In the genomic region with DNA sequence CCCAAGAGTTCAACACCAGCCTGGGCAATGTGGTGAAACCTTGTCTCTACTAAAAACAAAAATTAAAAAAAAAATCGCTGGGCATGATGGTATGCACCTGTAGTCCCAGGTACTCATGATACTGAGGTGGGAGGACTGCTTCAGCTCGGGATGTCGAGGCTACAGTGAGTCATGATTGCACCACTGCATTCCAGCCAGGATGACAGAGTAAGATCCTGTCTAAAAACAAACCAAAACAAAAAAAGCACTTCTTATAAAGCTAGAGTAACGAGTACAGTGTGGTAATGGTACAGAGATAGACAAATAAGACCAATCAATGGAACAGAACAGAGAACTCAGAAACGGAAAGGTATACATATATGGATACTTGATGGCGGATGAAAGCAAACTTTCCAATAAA, we compare ENCODE assay signal across 1 cellular context.
A peak's percentile ranks its signal among the peaks of the same experiment; 100 is the strongest.
TF ChIP-seq lines count a peak whose summit lies in the region.

No MANE protein-coding gene starts in this region.

TF ChIP-seq in K562, 482 proteins besides CTCF, POLR2A, EP300 and RAD21 (continued from another document):
- TF ChIP-seq FOSL1 (tag; conservative IDR thresholded peaks at IDR 0.05) (peak; percentile 76), EWSR1 (IDR thresholded peaks at IDR 0.05; ENCODE audit: borderline replicate concordance, low read depth, partially characterized antibody) (no peak), ETV6 (IDR thresholded peaks at IDR 0.05; ENCODE audit: borderline replicate concordance in 1 of 2, low read depth in 2 of 2, low read length in 1 of 2) (no peak), ETV6 (CRISPR knock-in tag; IDR thresholded peaks at IDR 0.05; ENCODE audit: borderline replicate concordance) (no peak), BRF1 (IDR thresholded peaks at IDR 0.05; ENCODE audit: borderline replicate concordance, extremely low read depth, insufficient read length) (no peak), TRIM24 (IDR thresholded peaks at IDR 0.05) (0 out of 4 replicates have a peak, but pooled peaks of 1 of the 2 experiments have one; percentile 13), SMARCE1 (IDR thresholded peaks at IDR 0.05) (0 out of 2 replicates have a peak, but pooled peaks have one; percentile 19), NFIX (CRISPR knock-in tag; IDR thresholded peaks at IDR 0.05; ENCODE audit: low read depth) (no peak), CEBPG (CRISPR knock-in tag; IDR thresholded peaks at IDR 0.05) (no peak; the same call in 1 of the 2 replicates), CEBPG (tag; conservative IDR thresholded peaks at IDR 0.05 in 1 of 2, IDR thresholded peaks at IDR 0.05 in 1 of 2) (peak in 1 of 2 experiments; percentile 58; a peak in 2 of 4 replicates), ZNF695 (CRISPR knock-in tag; IDR thresholded peaks at IDR 0.05) (no peak), GABPB2 (CRISPR knock-in tag; conservative IDR thresholded peaks at IDR 0.05) (no peak), ZNF699 (CRISPR knock-in tag; IDR thresholded peaks at IDR 0.05; ENCODE audit: insufficient replicate concordance) (no peak), RFX1 (IDR thresholded peaks at IDR 0.05) (no peak), CSDE1 (IDR thresholded peaks at IDR 0.05) (no peak), CEBPB (tag; IDR thresholded peaks at IDR 0.05) (peak; percentile 42; the same call in 1 of the 2 replicates), ZEB2 (IDR thresholded peaks at IDR 0.05) (peak; percentile 81), HDAC2 (IDR thresholded peaks at IDR 0.05) (no peak)
- TF ChIP-seq, protein P1, sequence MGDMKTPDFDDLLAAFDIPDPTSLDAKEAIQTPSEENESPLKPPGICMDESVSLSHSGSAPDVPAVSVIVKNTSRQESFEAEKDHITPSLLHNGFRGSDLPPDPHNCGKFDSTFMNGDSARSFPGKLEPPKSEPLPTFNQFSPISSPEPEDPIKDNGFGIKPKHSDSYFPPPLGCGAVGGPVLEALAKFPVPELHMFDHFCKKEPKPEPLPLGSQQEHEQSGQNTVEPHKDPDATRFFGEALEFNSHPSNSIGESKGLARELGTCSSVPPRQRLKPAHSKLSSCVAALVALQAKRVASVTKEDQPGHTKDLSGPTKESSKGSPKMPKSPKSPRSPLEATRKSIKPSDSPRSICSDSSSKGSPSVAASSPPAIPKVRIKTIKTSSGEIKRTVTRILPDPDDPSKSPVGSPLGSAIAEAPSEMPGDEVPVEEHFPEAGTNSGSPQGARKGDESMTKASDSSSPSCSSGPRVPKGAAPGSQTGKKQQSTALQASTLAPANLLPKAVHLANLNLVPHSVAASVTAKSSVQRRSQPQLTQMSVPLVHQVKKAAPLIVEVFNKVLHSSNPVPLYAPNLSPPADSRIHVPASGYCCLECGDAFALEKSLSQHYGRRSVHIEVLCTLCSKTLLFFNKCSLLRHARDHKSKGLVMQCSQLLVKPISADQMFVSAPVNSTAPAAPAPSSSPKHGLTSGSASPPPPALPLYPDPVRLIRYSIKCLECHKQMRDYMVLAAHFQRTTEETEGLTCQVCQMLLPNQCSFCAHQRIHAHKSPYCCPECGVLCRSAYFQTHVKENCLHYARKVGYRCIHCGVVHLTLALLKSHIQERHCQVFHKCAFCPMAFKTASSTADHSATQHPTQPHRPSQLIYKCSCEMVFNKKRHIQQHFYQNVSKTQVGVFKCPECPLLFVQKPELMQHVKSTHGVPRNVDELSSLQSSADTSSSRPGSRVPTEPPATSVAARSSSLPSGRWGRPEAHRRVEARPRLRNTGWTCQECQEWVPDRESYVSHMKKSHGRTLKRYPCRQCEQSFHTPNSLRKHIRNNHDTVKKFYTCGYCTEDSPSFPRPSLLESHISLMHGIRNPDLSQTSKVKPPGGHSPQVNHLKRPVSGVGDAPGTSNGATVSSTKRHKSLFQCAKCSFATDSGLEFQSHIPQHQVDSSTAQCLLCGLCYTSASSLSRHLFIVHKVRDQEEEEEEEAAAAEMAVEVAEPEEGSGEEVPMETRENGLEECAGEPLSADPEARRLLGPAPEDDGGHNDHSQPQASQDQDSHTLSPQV (IDR thresholded peaks at IDR 0.05): no peak
- TF ChIP-seq, protein P2, sequence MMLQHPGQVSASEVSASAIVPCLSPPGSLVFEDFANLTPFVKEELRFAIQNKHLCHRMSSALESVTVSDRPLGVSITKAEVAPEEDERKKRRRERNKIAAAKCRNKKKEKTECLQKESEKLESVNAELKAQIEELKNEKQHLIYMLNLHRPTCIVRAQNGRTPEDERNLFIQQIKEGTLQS (IDR thresholded peaks at IDR 0.05): peak; percentile 82
- TF ChIP-seq, protein P2 (CRISPR knock-in tag; conservative IDR thresholded peaks at IDR 0.05): no peak
- TF ChIP-seq, protein P3, sequence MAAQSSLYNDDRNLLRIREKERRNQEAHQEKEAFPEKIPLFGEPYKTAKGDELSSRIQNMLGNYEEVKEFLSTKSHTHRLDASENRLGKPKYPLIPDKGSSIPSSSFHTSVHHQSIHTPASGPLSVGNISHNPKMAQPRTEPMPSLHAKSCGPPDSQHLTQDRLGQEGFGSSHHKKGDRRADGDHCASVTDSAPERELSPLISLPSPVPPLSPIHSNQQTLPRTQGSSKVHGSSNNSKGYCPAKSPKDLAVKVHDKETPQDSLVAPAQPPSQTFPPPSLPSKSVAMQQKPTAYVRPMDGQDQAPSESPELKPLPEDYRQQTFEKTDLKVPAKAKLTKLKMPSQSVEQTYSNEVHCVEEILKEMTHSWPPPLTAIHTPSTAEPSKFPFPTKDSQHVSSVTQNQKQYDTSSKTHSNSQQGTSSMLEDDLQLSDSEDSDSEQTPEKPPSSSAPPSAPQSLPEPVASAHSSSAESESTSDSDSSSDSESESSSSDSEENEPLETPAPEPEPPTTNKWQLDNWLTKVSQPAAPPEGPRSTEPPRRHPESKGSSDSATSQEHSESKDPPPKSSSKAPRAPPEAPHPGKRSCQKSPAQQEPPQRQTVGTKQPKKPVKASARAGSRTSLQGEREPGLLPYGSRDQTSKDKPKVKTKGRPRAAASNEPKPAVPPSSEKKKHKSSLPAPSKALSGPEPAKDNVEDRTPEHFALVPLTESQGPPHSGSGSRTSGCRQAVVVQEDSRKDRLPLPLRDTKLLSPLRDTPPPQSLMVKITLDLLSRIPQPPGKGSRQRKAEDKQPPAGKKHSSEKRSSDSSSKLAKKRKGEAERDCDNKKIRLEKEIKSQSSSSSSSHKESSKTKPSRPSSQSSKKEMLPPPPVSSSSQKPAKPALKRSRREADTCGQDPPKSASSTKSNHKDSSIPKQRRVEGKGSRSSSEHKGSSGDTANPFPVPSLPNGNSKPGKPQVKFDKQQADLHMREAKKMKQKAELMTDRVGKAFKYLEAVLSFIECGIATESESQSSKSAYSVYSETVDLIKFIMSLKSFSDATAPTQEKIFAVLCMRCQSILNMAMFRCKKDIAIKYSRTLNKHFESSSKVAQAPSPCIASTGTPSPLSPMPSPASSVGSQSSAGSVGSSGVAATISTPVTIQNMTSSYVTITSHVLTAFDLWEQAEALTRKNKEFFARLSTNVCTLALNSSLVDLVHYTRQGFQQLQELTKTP (IDR thresholded peaks at IDR 0.05; ENCODE audit: low read depth in 1 of 2, partially characterized antibody in 2 of 2): no peak
- TF ChIP-seq, protein P4, sequence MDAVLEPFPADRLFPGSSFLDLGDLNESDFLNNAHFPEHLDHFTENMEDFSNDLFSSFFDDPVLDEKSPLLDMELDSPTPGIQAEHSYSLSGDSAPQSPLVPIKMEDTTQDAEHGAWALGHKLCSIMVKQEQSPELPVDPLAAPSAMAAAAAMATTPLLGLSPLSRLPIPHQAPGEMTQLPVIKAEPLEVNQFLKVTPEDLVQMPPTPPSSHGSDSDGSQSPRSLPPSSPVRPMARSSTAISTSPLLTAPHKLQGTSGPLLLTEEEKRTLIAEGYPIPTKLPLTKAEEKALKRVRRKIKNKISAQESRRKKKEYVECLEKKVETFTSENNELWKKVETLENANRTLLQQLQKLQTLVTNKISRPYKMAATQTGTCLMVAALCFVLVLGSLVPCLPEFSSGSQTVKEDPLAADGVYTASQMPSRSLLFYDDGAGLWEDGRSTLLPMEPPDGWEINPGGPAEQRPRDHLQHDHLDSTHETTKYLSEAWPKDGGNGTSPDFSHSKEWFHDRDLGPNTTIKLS (IDR thresholded peaks at IDR 0.05; ENCODE audit: borderline replicate concordance, low read depth): no peak
